ENCODE assay signal across 1 cellular context in the genomic region with DNA sequence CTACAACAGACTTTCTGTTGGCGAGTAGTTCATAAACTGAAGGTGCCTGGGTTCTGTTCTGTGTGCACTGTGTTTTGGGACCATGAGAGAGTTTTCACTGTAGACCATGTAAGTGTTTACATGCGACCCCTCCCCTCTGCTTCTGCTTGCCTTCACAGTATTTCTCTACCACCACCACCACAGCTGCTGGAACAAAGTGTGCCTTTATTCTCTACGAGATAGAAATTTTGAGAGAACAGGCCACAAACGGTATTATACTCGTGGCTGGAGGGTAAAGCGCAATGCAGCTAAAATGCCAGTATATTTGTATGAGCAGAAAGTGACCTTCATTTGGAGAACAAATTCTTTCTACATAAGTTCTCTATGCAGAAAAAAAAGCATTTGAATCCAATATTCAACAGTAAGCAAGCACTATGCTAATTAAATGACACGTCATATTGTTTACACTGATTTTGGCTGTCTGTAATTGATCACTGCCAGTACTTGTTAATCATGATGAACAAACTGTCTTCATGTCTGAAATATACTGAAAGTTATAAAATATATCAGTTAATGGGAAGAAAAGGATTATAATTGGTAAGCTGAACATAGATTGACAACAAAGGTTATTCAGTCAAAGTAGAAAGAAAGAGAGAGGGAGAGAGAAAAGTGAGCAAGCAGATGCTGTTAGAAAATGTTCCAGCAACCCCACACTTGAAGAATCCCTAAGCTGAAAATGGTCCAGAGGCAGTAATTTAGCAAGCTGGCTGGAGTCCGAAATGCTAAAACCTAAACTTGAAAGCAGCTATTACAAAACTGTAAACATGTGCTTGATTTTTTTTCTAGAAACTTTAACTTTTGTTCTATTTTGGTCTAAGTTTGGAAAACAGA.
TF ChIP-seq lines count a peak whose summit lies in the region.

No MANE protein-coding gene starts in this region.

TF ChIP-seq in SK-N-SH, 30 proteins besides CTCF, POLR2A, EP300 and RAD21 (continued from another document):
- TF ChIP-seq, protein P1, sequence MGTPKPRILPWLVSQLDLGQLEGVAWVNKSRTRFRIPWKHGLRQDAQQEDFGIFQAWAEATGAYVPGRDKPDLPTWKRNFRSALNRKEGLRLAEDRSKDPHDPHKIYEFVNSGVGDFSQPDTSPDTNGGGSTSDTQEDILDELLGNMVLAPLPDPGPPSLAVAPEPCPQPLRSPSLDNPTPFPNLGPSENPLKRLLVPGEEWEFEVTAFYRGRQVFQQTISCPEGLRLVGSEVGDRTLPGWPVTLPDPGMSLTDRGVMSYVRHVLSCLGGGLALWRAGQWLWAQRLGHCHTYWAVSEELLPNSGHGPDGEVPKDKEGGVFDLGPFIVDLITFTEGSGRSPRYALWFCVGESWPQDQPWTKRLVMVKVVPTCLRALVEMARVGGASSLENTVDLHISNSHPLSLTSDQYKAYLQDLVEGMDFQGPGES (IDR thresholded peaks at IDR 0.05; ENCODE audit: low read depth, low read length): no peak
- TF ChIP-seq, protein P2, sequence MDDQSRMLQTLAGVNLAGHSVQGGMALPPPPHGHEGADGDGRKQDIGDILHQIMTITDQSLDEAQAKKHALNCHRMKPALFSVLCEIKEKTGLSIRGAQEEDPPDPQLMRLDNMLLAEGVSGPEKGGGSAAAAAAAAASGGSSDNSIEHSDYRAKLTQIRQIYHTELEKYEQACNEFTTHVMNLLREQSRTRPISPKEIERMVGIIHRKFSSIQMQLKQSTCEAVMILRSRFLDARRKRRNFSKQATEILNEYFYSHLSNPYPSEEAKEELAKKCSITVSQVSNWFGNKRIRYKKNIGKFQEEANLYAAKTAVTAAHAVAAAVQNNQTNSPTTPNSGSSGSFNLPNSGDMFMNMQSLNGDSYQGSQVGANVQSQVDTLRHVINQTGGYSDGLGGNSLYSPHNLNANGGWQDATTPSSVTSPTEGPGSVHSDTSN (IDR thresholded peaks at IDR 0.05): no peak
- no peak for TF ChIP-seq SMC3 (IDR thresholded peaks at IDR 0.05; ENCODE audit: low read depth, low read length)
- no peak for TF ChIP-seq FOSL2 (IDR thresholded peaks at IDR 0.05; ENCODE audit: borderline replicate concordance, low read depth)
